8 cellular contexts compared by ENCODE assay signal in the genomic region with DNA sequence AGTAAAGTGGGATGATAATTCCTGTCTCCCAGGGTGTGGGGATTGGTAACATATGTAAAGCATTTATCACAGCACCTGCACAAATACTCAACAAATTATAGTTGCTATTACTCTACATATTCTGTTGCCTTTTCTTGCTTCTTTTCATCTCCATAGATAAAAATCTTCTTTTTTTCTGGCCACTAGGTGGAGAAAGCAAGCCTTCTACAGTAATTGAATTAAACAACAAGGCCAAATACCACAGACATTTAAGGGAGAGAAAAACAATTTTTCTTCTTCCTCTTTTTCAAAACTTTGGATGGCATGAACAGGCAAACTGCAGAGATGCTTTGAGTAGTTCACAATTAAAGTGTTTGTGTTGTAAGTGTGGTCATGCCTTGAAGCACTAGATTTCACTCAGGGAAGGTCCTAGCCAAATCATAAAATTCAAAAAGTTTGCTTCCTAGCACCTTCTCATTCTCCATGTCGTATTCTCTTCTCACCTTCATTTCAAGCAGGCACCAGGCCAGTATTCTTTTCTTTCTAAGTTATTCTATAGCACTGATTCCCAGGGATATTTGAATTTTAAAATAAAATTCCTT.
A peak's percentile ranks its signal among the peaks of the same experiment; 100 is the strongest.
DNase-seq lines count a peak whose midpoint lies in the region; TF ChIP-seq lines count a peak whose summit lies in the region.

No MANE protein-coding gene starts in this region.

- DNase-seq in NCI-H82 (lab: John Stamatoyannopoulos, UW) (peak; percentile 17), NCI-H82 treated with DMSO at 0.1 percent for 48 hours (lab: John Stamatoyannopoulos, UW; ENCODE audit: unreplicated experiment) (no peak), NB4 (ENCODE audit: low read depth) (peak; percentile 71), right atrium auricular region (ENCODE audit: low spot score) (no peak), stomach (no peak), germinal center (ENCODE audit: low spot score) (no peak), activated gamma-delta T cell treated with Interleukin-2 at 50 U/mL for 16 hours (no peak)

- 0 to 33% (median 21%) methylated on average over 1 of the region's 1 CpG for WGBS in stomach, 5 donors

- H3K4me3 ChIP-seq in NB4 (ENCODE audit: low read depth, low read length), result no peak overlapping the region
- no peak overlapping the region for H3K4me3 ChIP-seq in right atrium auricular region
- H3K4me3 ChIP-seq in stomach, result no peak overlapping the region

- TF ChIP-seq EP300 in stomach (IDR thresholded peaks at IDR 0.05), result no peak

- H3K27me3 ChIP-seq in right atrium auricular region (no peaks in the 10 kb centered on the region), stomach (no peaks in the 10 kb centered on the region)

- TF ChIP-seq POLR2A in NB4 (IDR thresholded peaks at IDR 0.05; ENCODE audit: extremely low read depth, insufficient read length), result no peak
- TF ChIP-seq POLR2A in stomach (IDR thresholded peaks at IDR 0.05), result no peak

- H3K9me3 ChIP-seq in right atrium auricular region (no peaks in the 10 kb centered on the region), stomach (no peaks in the 10 kb centered on the region)

- H3K4me1 ChIP-seq in right atrium auricular region (peaks cover 0 to 4% of the 10 kb centered on the region in 2 donors), stomach (peaks cover 0 to 24% (median 4%) of the 10 kb centered on the region in 4 donors)

- no peaks in the 10 kb centered on the region for H3K36me3 ChIP-seq in right atrium auricular region
- H3K36me3 ChIP-seq in stomach, result no peaks in the 10 kb centered on the region

- intact Hi-C loops in stomach (cut with DNase I; ENCODE audit: low total_unique reads), result no loop called here

- TF ChIP-seq CTCF in NB4 (IDR thresholded peaks at IDR 0.05; ENCODE audit: low read depth, low read length) (peak; percentile 39), VCaP (conservative IDR thresholded peaks at IDR 0.05) (peak; percentile 82), right atrium auricular region (IDR thresholded peaks at IDR 0.05) (peak; percentile 41 to 77), stomach (IDR thresholded peaks at IDR 0.05) (peak in 4 of 7 experiments; percentile 16 to 61 (median 49))

- H3K27ac ChIP-seq in VCaP (no peak overlapping the region), right atrium auricular region (no peak overlapping the region), stomach (no peak overlapping the region)

Comparison
In these comparisons a context has a peak if more than half of its experiments do, and no peak if none do; other contexts are left out.
1. DNase-seq: peak in NCI-H82 (single experiment) and NB4 (single experiment); none in NCI-H82 treated with DMSO at 0.1 percent for 48 hours (single experiment), right atrium auricular region (single experiment), stomach (single experiment), germinal center (single experiment) and activated gamma-delta T cell treated with Interleukin-2 at 50 U/mL for 16 hours (single experiment).
2. Peak in every context shown above with its lines, with median percentiles within 50 percentile points of each other: CTCF ChIP-seq.